Comparison of ENCODE assay signal across 19 cellular contexts in the genomic region with DNA sequence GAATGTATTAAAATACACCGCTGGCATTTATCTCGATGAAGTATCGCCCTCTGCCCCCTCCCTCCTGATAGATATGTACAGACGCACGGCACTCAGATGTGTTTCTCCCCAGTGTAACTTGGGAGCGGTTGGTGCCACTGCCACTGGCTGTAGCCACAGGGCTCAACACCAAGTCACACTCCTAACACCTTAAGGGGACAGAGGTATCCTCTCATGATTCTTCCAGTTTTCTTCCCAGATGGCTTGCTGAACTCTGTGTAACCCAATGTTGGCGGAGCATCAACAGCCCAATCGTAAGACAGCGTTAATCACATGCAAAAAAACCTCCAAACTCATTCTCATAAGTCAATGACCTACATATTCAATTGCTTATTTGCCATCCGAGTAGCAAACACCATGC. TPM values are rescaled to one million over a fixed set of nuclear protein-coding genes. Genes with fewer than 3 reads are reported as not detected.
DNase-seq lines count a peak whose midpoint lies in the region; ATAC-seq and TF ChIP-seq lines count a peak whose summit lies in the region.
"Had no signal": no experiment of that assay in that cellular context is flagged by ENCODE, and none has a peak within 500 bp of the region (broad histone marks: within the 10 kb centered on the region; RNA-seq: fewer than 3 reads in every experiment).

No MANE protein-coding gene starts in this region.

- H3K27me3 Mint-ChIP-seq in nephron (ENCODE audit: low read depth), result no peaks in the 10 kb centered on the region
- H3K27me3 Mint-ChIP-seq: activated CD4-positive, alpha-beta T cell treated with anti-CD3 and anti-CD28 coated beads, Interleukin-2, amount 10 ng/mL, durations not matched to agents 24 days and 14 days; activated naive CD8-positive, alpha-beta T cell treated with anti-CD3 and anti-CD28 coated beads, Interleukin-2, amount 50 U/mL, for 24 hours had no signal

- H3K36me3 Mint-ChIP-seq in nephron (ENCODE audit: low read depth), result peaks cover 44% of the 10 kb centered on the region

- intact Hi-C loops in Right ventricle myocardium inferior (cut with DNase I) (loop anchor here (5.0 kb wide), 1 partner anchor 43 kb away; no protein-coding TSS in a partner anchor), cardiac septum (cut with DNase I) (loop anchor here (5.0 kb wide), 1 partner anchor 43 kb away; no protein-coding TSS in a partner anchor)

- no peak for TF ChIP-seq EP300 in upper lobe of left lung (IDR thresholded peaks at IDR 0.05)

- no peak overlapping the region for H3K4me3 Mint-ChIP-seq in nephron
- H3K4me3 Mint-ChIP-seq: activated CD4-positive, alpha-beta T cell treated with anti-CD3 and anti-CD28 coated beads, Interleukin-2, amount 10 ng/mL, durations not matched to agents 24 days and 14 days; activated naive CD8-positive, alpha-beta T cell treated with anti-CD3 and anti-CD28 coated beads, Interleukin-2, amount 50 U/mL, for 24 hours had no signal

- 60 to 67% methylated on average over 10 of the region's 10 CpGs for WGBS in upper lobe of left lung, 2 donors

- TF ChIP-seq CTCF in fibroblast of villous mesenchyme (IDR thresholded peaks at IDR 0.05; ENCODE audit: insufficient read depth, low read depth, low read length), result no peak
- TF ChIP-seq CTCF in nephron (IDR thresholded peaks at IDR 0.05; ENCODE audit: unreplicated experiment in 3 of 3), result no peak
- TF ChIP-seq CTCF in upper lobe of left lung (IDR thresholded peaks at IDR 0.05), result no peak

- no peak for TF ChIP-seq POLR2A in upper lobe of left lung (IDR thresholded peaks at IDR 0.05)

- no peak for DNase-seq in Right ventricle myocardium inferior (ENCODE audit: missing footprints)
- DNase-seq in cardiac septum (ENCODE audit: low spot score), result no peak
- peak; percentile 51 for DNase-seq in fibroblast of villous mesenchyme (ENCODE audit: low read depth)
- no peak for DNase-seq in upper lobe of left lung
- no peak for DNase-seq in HAP-1 (ENCODE audit: low spot score in 2 of 2)
- no peak for DNase-seq in GM03348 (ENCODE audit: low spot score)
- DNase-seq: activated CD4-positive, alpha-beta T cell treated with anti-CD3 and anti-CD28 coated beads, Interleukin-2, amount 10 ng/mL, durations not matched to agents 24 days and 14 days; activated naive CD8-positive, alpha-beta T cell treated with anti-CD3 and anti-CD28 coated beads, Interleukin-2, amount 50 U/mL, for 24 hours; MM.1S; NCI-H2029; NCI-H774; SHP77 treated with DMSO at 0.1 percent for 48 hours; stimulated activated CD4-positive, alpha-beta T cell treated with anti-CD3 and anti-CD28 coated beads, Interleukin-1b, Interleukin-23, amount 100 ng/mL, for 48 hours; T-helper 9 cell; uterus had no signal

- H3K4me3 ChIP-seq in fibroblast of villous mesenchyme (ENCODE audit: low read depth, low read length), result no peak overlapping the region
- H3K4me3 ChIP-seq in upper lobe of left lung, result no peak overlapping the region
- no peak overlapping the region for H3K4me3 ChIP-seq in HAP-1
- H3K4me3 ChIP-seq: coronary artery, mucosa of descending colon had no signal

- H3K9me3 ChIP-seq in upper lobe of left lung, result no peaks in the 10 kb centered on the region
- no peaks in the 10 kb centered on the region for H3K9me3 ChIP-seq in HAP-1
- H3K9me3 ChIP-seq: mucosa of descending colon, uterus had no signal

- H3K36me3 ChIP-seq in upper lobe of left lung, result peaks cover 0 to 9% (median 1%) of the 10 kb centered on the region in 4 donors
- peaks cover 16% of the 10 kb centered on the region for H3K36me3 ChIP-seq in HAP-1 (replicated peaks)
- H3K36me3 ChIP-seq: uterus had no signal

- peak; percentile 11 for ATAC-seq in Right ventricle myocardium inferior
- no peak for ATAC-seq in upper lobe of left lung (ENCODE audit: low FRiP score in 2 of 2)
- ATAC-seq in HG03442 (IDR thresholded peaks at IDR 0.05; ENCODE audit: unreplicated experiment), result no peak
- ATAC-seq: activated naive CD8-positive, alpha-beta T cell treated with anti-CD3 and anti-CD28 coated beads, Interleukin-2, amount 50 U/mL, for 24 hours; mucosa of descending colon had no signal

- H3K9me3 Mint-ChIP-seq in nephron, result no peaks in the 10 kb centered on the region
- H3K9me3 Mint-ChIP-seq: activated CD4-positive, alpha-beta T cell treated with anti-CD3 and anti-CD28 coated beads, Interleukin-2, amount 10 ng/mL, durations not matched to agents 24 days and 14 days; activated naive CD8-positive, alpha-beta T cell treated with anti-CD3 and anti-CD28 coated beads, Interleukin-2, amount 50 U/mL, for 24 hours had no signal

- peaks cover 40 to 69% (median 54%) of the 10 kb centered on the region in 4 donors for H3K4me1 ChIP-seq in upper lobe of left lung
- no peaks in the 10 kb centered on the region for H3K4me1 ChIP-seq in HAP-1

- peaks cover 56% of the 10 kb centered on the region for H3K4me1 Mint-ChIP-seq in nephron
- H3K4me1 Mint-ChIP-seq: activated CD4-positive, alpha-beta T cell treated with anti-CD3 and anti-CD28 coated beads, Interleukin-2, amount 10 ng/mL, durations not matched to agents 24 days and 14 days had no signal

- H3K27me3 ChIP-seq in upper lobe of left lung, result no peaks in the 10 kb centered on the region
- H3K27me3 ChIP-seq in HAP-1 (ENCODE audit: low read depth), result no peaks in the 10 kb centered on the region; the same call in 1 of the 2 replicates
- H3K27me3 ChIP-seq: uterus had no signal

- peak overlapping the region in 3 of 4 donors; percentile 36 to 86 (median 57) for H3K27ac ChIP-seq in upper lobe of left lung

- in situ Hi-C loops in HAP-1 (cut with MboI; ENCODE audit: low sequenced_read_pairs), result no loop called here

- peak overlapping the region; percentile 13 to 70 (median 37) for H3K27ac Mint-ChIP-seq in nephron
- H3K27ac Mint-ChIP-seq: activated CD4-positive, alpha-beta T cell treated with anti-CD3 and anti-CD28 coated beads, Interleukin-2, amount 10 ng/mL, durations not matched to agents 24 days and 14 days; activated naive CD8-positive, alpha-beta T cell treated with anti-CD3 and anti-CD28 coated beads, Interleukin-2, amount 50 U/mL, for 24 hours had no signal

RNA-seq across cellular contexts. Expression of gene CTBP2, which starts 35.5 kb away (rescaled TPM):
- 31.3 TPM for total RNA-seq in Right ventricle myocardium inferior
- total RNA-seq in cardiac septum, result 35.9 TPM
- 74.3 and 84.7 TPM in 2 replicates for total RNA-seq in fibroblast of villous mesenchyme
- 10 to 100 TPM; 47.1 to 82.5 (median 59.7) TPM for total RNA-seq in upper lobe of left lung
